In the genomic region with DNA sequence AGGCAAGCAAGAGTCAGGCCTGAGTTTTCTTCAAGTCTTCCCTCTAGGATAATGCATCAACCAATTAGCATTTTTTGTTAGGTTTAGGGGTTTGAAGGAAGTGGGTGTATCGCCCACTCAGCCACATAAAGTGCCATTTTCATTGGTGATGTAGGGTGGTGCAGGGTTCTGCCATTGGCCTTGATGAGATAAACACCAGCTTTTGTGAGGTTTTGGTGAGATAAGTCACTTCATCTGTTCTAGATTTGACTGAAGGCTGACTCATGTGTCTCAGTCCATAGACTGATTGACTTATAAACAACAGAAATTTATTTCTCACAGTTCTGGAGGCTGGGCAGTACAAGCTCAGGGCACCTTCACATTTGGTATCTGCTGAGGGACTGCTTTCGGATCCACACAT, we compare ENCODE assay signal across 19 cellular contexts.
DNase-seq lines count a peak whose midpoint lies in the region; ATAC-seq and TF ChIP-seq lines count a peak whose summit lies in the region.
"Had no signal": no experiment of that assay in that cellular context is flagged by ENCODE, and none has a peak within 500 bp of the region (broad histone marks: within the 10 kb centered on the region; RNA-seq: fewer than 3 reads in every experiment).

No MANE protein-coding gene starts in this region.

- H3K27me3 ChIP-seq in WERI-Rb-1 (ENCODE audit: insufficient read depth, low read depth, severe bottlenecking) = no peaks in the 10 kb centered on the region
- H3K27me3 ChIP-seq: brain microvascular endothelial cell, gastroesophageal sphincter, pancreas had no signal

- ATAC-seq in HG02610 (IDR thresholded peaks at IDR 0.05; ENCODE audit: unreplicated experiment) (peak; percentile 68), omental fat pad (ENCODE audit: low FRiP score) (no peak)
- peak; percentile 95 for ATAC-seq in activated T-helper 17 cell treated with anti-CD3 and anti-CD28 coated beads, Interleukin-2, amount 50 U/mL, for 72 hours (replicated peaks)
- ATAC-seq: gastroesophageal sphincter, pancreas had no signal

- in situ Hi-C loops in GM13977 (cut with MboI; ENCODE audit: low pct_unique_long_range_greater_than_20kb, low sequenced_read_pairs, unreplicated experiment) = no loop called here

- no peak overlapping the region for H3K4me3 Mint-ChIP-seq in activated T-cell treated with anti-CD3 and anti-CD28 coated beads, Interleukin-2, amount 50 U/mL, for 24 hours
- H3K4me3 Mint-ChIP-seq in activated T-helper 17 cell treated with anti-CD3 and anti-CD28 coated beads, Interleukin-2, amount 50 U/mL, for 72 hours = peak overlapping the region; percentile 47
- H3K4me3 Mint-ChIP-seq: IgD-negative memory B cell had no signal

- peaks cover 7% of the 10 kb centered on the region for H3K4me1 Mint-ChIP-seq in activated T-cell treated with anti-CD3 and anti-CD28 coated beads, Interleukin-2, amount 50 U/mL, for 24 hours (ENCODE audit: low read depth)
- peaks cover 7% of the 10 kb centered on the region for H3K4me1 Mint-ChIP-seq in activated T-helper 17 cell treated with anti-CD3 and anti-CD28 coated beads, Interleukin-2, amount 50 U/mL, for 72 hours

- no peak overlapping the region for H3K27ac ChIP-seq in WERI-Rb-1
- H3K27ac ChIP-seq: brain microvascular endothelial cell, gastroesophageal sphincter, pancreas had no signal

- H3K9me3 ChIP-seq in WERI-Rb-1 (ENCODE audit: severe bottlenecking) = no peaks in the 10 kb centered on the region
- H3K9me3 ChIP-seq: HAP-1, pancreas had no signal

- peak; percentile 27 to 39 for DNase-seq in activated T-cell treated with anti-CD3 and anti-CD28 coated beads, Interleukin-2, amount 50 U/mL, for 48 hours
- DNase-seq in activated T-cell treated with anti-CD3 and anti-CD28 coated beads, Interleukin-2, amount 50 U/mL, for 24 hours = no peak
- peak; percentile 0 for DNase-seq in stimulated activated CD8-positive, alpha-beta memory T cell treated with anti-CD3 and anti-CD28 coated beads, Interleukin-7, amount 100 ng/mL, for 24 hours (ENCODE audit: low read depth)
- no peak for DNase-seq in GM13977 (ENCODE audit: low spot score)
- no peak for DNase-seq in omental fat pad (ENCODE audit: low spot score)
- no peak for DNase-seq in WERI-Rb-1
- DNase-seq: activated gamma-delta T cell, brain microvascular endothelial cell, dermis blood vessel endothelial cell, MV-4-11, NCI-H2081, NCI-H510A, pancreas, T1000 had no signal

- H3K36me3 Mint-ChIP-seq in activated T-cell treated with anti-CD3 and anti-CD28 coated beads, Interleukin-2, amount 50 U/mL, for 24 hours (ENCODE audit: low read depth) = no peaks in the 10 kb centered on the region
- no peaks in the 10 kb centered on the region for H3K36me3 Mint-ChIP-seq in activated T-helper 17 cell treated with anti-CD3 and anti-CD28 coated beads, Interleukin-2, amount 50 U/mL, for 72 hours (ENCODE audit: low read depth)

- no peak for TF ChIP-seq CTCF in GM13977 (IDR thresholded peaks at IDR 0.05; ENCODE audit: extremely low read depth, insufficient read depth, missing control alignments)
- TF ChIP-seq CTCF in omental fat pad (IDR thresholded peaks at IDR 0.05) = no peak
- no peak for TF ChIP-seq CTCF in WERI-Rb-1 (IDR thresholded peaks at IDR 0.05; ENCODE audit: low read depth, low read length)

- H3K36me3 ChIP-seq in WERI-Rb-1 = no peaks in the 10 kb centered on the region
- H3K36me3 ChIP-seq: brain microvascular endothelial cell, gastroesophageal sphincter, HAP-1, pancreas had no signal

- H3K27ac Mint-ChIP-seq in activated T-cell treated with anti-CD3 and anti-CD28 coated beads, Interleukin-2, amount 50 U/mL, for 24 hours = no peak overlapping the region
- peak overlapping the region; percentile 78 for H3K27ac Mint-ChIP-seq in activated T-helper 17 cell treated with anti-CD3 and anti-CD28 coated beads, Interleukin-2, amount 50 U/mL, for 72 hours
- H3K27ac Mint-ChIP-seq: IgD-negative memory B cell had no signal

- peaks cover 16% of the 10 kb centered on the region for H3K27me3 Mint-ChIP-seq in activated T-cell treated with anti-CD3 and anti-CD28 coated beads, Interleukin-2, amount 50 U/mL, for 24 hours
- peaks cover 7% of the 10 kb centered on the region for H3K27me3 Mint-ChIP-seq in activated T-helper 17 cell treated with anti-CD3 and anti-CD28 coated beads, Interleukin-2, amount 50 U/mL, for 72 hours

- peaks cover 12% of the 10 kb centered on the region for H3K9me3 Mint-ChIP-seq in activated T-cell treated with anti-CD3 and anti-CD28 coated beads, Interleukin-2, amount 50 U/mL, for 24 hours
- H3K9me3 Mint-ChIP-seq in activated T-helper 17 cell treated with anti-CD3 and anti-CD28 coated beads, Interleukin-2, amount 50 U/mL, for 72 hours = peaks cover 11% of the 10 kb centered on the region

- H3K4me3 ChIP-seq in WERI-Rb-1 (ENCODE audit: low read depth, low read length) = no peak overlapping the region
- H3K4me3 ChIP-seq: gastroesophageal sphincter, HAP-1, pancreas had no signal

Comparison
In these comparisons a context has a peak if more than half of its experiments do, and no peak if none do; other contexts are left out.
1. DNase-seq: peak in activated T-cell treated with anti-CD3 and anti-CD28 coated beads, Interleukin-2, amount 50 U/mL, for 48 hours (2 of 2) and stimulated activated CD8-positive, alpha-beta memory T cell treated with anti-CD3 and anti-CD28 coated beads, Interleukin-7, amount 100 ng/mL, for 24 hours (single experiment); none in activated T-cell treated with anti-CD3 and anti-CD28 coated beads, Interleukin-2, amount 50 U/mL, for 24 hours (single experiment), GM13977 (single experiment), omental fat pad (single experiment) and WERI-Rb-1 (single experiment).